In genomic region chr4:71333960-71334951, GRCh38 we compare ENCODE assay signal across 21 cellular contexts. TPM values are rescaled to one million over a fixed set of nuclear protein-coding genes. Genes with fewer than 3 reads are reported as not detected.
DNase-seq lines count a peak whose midpoint lies in the region; ATAC-seq and TF ChIP-seq lines count a peak whose summit lies in the region.
"Had no signal": no experiment of that assay in that cellular context is flagged by ENCODE, and none has a peak within 500 bp of the region (broad histone marks: within the 10 kb centered on the region; RNA-seq: fewer than 3 reads in every experiment).

No MANE protein-coding gene starts in this region.

- no peaks in the 10 kb centered on the region for H3K27me3 ChIP-seq in gastroesophageal sphincter
- H3K27me3 ChIP-seq: cardiac muscle cell, esophagus squamous epithelium had no signal

- H3K4me1 ChIP-seq in gastroesophageal sphincter: no peaks in the 10 kb centered on the region
- H3K4me1 ChIP-seq: esophagus squamous epithelium had no signal

- TF ChIP-seq CTCF in astrocyte of the spinal cord (IDR thresholded peaks at IDR 0.05; ENCODE audit: low read depth, low read length) (no peak), gastroesophageal sphincter (IDR thresholded peaks at IDR 0.05) (no peak)

- DNase-seq in AG08395 (ENCODE audit: low spot score) (peak; percentile 22), HT-29 (ENCODE audit: low spot score) (peak; percentile 41), astrocyte of the spinal cord (ENCODE audit: low read depth, low spot score) (peak; percentile 15), hepatic stellate cell (ENCODE audit: low spot score) (peak; percentile 18)
- DNase-seq: activated CD4-positive, alpha-beta T cell treated with anti-CD3 and anti-CD28 coated beads, Interleukin-2, amount 50 U/mL, for 48 hours; activated T-cell treated with anti-CD3 and anti-CD28 coated beads, Interleukin-2, amount 50 U/mL, for 24 hours; DMS53; esophagus squamous epithelium; islet precursor cell; naive thymus-derived CD8-positive, alpha-beta T cell; NCI-H1092; NCI-H510A treated with DMSO at 0.1 percent for 48 hours; SHP77 treated with DMSO at 0.1 percent for 48 hours; stimulated activated CD4-positive, alpha-beta T cell treated with anti-CD3 and anti-CD28 coated beads, Interleukin-12 subunit alpha, Interleukin-12 subunit beta, amount 100 ng/mL, for 4 hours; T-helper 1 cell had no signal

- H3K4me3 ChIP-seq in astrocyte of the spinal cord (ENCODE audit: low read depth, low read length): no peak overlapping the region
- H3K4me3 ChIP-seq in gastroesophageal sphincter: no peak overlapping the region
- H3K4me3 ChIP-seq: cardiac muscle cell, esophagus squamous epithelium had no signal

- TF ChIP-seq EP300 in gastroesophageal sphincter (IDR thresholded peaks at IDR 0.05): no peak

- H3K27ac ChIP-seq in gastroesophageal sphincter: no peak overlapping the region
- H3K27ac ChIP-seq: cardiac muscle cell, esophagus squamous epithelium had no signal

- 70 to 88% methylated on average over 2 to 3 of the region's 3 CpGs for WGBS in gastroesophageal sphincter (ENCODE audit: low coverage in 1 of 2), 2 donors

- H3K9me3 ChIP-seq in gastroesophageal sphincter: no peaks in the 10 kb centered on the region
- H3K9me3 ChIP-seq: esophagus squamous epithelium had no signal

- no peak for TF ChIP-seq POLR2A in gastroesophageal sphincter (IDR thresholded peaks at IDR 0.05)

- no peaks in the 10 kb centered on the region for H3K36me3 ChIP-seq in gastroesophageal sphincter
- H3K36me3 ChIP-seq: cardiac muscle cell, esophagus squamous epithelium had no signal

- in situ Hi-C loops in astrocyte of the spinal cord (cut with HindIII; ENCODE audit: low sequenced_read_pairs): no loop called here

- no peak for ATAC-seq in HG03280 (IDR thresholded peaks at IDR 0.05; ENCODE audit: unreplicated experiment)
- ATAC-seq in GM21576 (IDR thresholded peaks at IDR 0.05; ENCODE audit: unreplicated experiment): no peak
- no peak for ATAC-seq in gastroesophageal sphincter
- ATAC-seq in HG03571 (IDR thresholded peaks at IDR 0.05; ENCODE audit: unreplicated experiment): no peak
- ATAC-seq: naive thymus-derived CD8-positive, alpha-beta T cell had no signal

RNA-seq across cellular contexts. Expression of gene SLC4A4, which starts 4.6 kb away (rescaled TPM):
- 1.3 and 1.4 TPM in 2 replicates for total RNA-seq in HT-29 (2014; rRNA removed; shearing (Covaris generic))
- total RNA-seq in gastroesophageal sphincter: 1 to 10 TPM; 3.2 to 5.5 (median 4.4) TPM
- total RNA-seq: A172 had no signal
